1 cellular context compared by ENCODE assay signal in genomic region chr14:95515523-95516517, GRCh38.
TF ChIP-seq lines count a peak whose summit lies in the region.

No MANE protein-coding gene starts in this region.

TF ChIP-seq in GM12878, 131 proteins besides CTCF, POLR2A, EP300 and RAD21 (continued from another document):
- TF ChIP-seq ZBTB4 (CRISPR knock-in tag; IDR thresholded peaks at IDR 0.05): no peak
- TF ChIP-seq SKIL (IDR thresholded peaks at IDR 0.05; ENCODE audit: low read depth, poor library complexity, severe bottlenecking): peak; percentile 41
- peak; percentile 65 for TF ChIP-seq POLR2AphosphoS5 (IDR thresholded peaks at IDR 0.05; ENCODE audit: low read length)
- peak; percentile 79 for TF ChIP-seq EED (IDR thresholded peaks at IDR 0.05; ENCODE audit: low read depth)
- TF ChIP-seq IRF4 (IDR thresholded peaks at IDR 0.05; ENCODE audit: low read depth, low read length): peak; percentile 66
- TF ChIP-seq USF2 (IDR thresholded peaks at IDR 0.05; ENCODE audit: borderline replicate concordance, low read depth, low read length): no peak
- TF ChIP-seq ZNF592 (IDR thresholded peaks at IDR 0.05): no peak
- no peak for TF ChIP-seq CEBPB (IDR thresholded peaks at IDR 0.05; ENCODE audit: borderline replicate concordance in 1 of 2, low read depth in 2 of 2, low read length in 2 of 2)
- peak; percentile 35; the same call in 1 of the 2 replicates for TF ChIP-seq MXI1 (IDR thresholded peaks at IDR 0.05; ENCODE audit: low read depth, low read length)
- TF ChIP-seq BACH1 (IDR thresholded peaks at IDR 0.05; ENCODE audit: borderline replicate concordance): peak; percentile 26; the same call in 1 of the 2 replicates
- no peak for TF ChIP-seq DPF2 (IDR thresholded peaks at IDR 0.05)
- no peak for TF ChIP-seq E2F8 (IDR thresholded peaks at IDR 0.05; ENCODE audit: low read depth, partially characterized antibody)
- TF ChIP-seq ESRRA (IDR thresholded peaks at IDR 0.05; ENCODE audit: low read length): no peak
- TF ChIP-seq NKRF (conservative IDR thresholded peaks at IDR 0.05): peak; percentile 47; the same call in 1 of the 2 replicates
- TF ChIP-seq HCFC1 (IDR thresholded peaks at IDR 0.05; ENCODE audit: low read length): no peak
- no peak for TF ChIP-seq CBX5 (IDR thresholded peaks at IDR 0.05; ENCODE audit: low read depth)
- 0 out of 2 replicates have a peak, but pooled peaks have one; percentile 33 for TF ChIP-seq ATF7 (IDR thresholded peaks at IDR 0.05; ENCODE audit: low read depth)
- no peak for TF ChIP-seq ETV6 (conservative IDR thresholded peaks at IDR 0.05 in 1 of 2, IDR thresholded peaks at IDR 0.05 in 1 of 2; ENCODE audit: borderline replicate concordance in 1 of 2, low read depth in 1 of 2)
- 0 out of 2 replicates have a peak, but pooled peaks have one; percentile 27 for TF ChIP-seq YY1 (IDR thresholded peaks at IDR 0.05; ENCODE audit: low read depth, low read length)
- peak; percentile 78; the same call in 1 of the 2 replicates for TF ChIP-seq HDGF (IDR thresholded peaks at IDR 0.05)
- TF ChIP-seq NFIC (IDR thresholded peaks at IDR 0.05; ENCODE audit: low read depth, low read length): no peak
- no peak for TF ChIP-seq KAT2A (conservative IDR thresholded peaks at IDR 0.05; ENCODE audit: control insufficient read depth, low read depth, low read length)
- no peak for TF ChIP-seq FOXK2 (IDR thresholded peaks at IDR 0.05)
- peak; percentile 29 for TF ChIP-seq KLF5 (IDR thresholded peaks at IDR 0.05; ENCODE audit: partially characterized antibody)
- no peak for TF ChIP-seq HDAC6 (IDR thresholded peaks at IDR 0.05; ENCODE audit: unreplicated experiment)
- no peak for TF ChIP-seq CHD1 (IDR thresholded peaks at IDR 0.05; ENCODE audit: low read depth, low read length)
- TF ChIP-seq MEF2B (IDR thresholded peaks at IDR 0.05; ENCODE audit: partially characterized antibody, poor library complexity, severe bottlenecking): peak; percentile 74
- peak; percentile 35 for TF ChIP-seq SP1 (IDR thresholded peaks at IDR 0.05; ENCODE audit: low read depth, low read length)
- TF ChIP-seq MAX (IDR thresholded peaks at IDR 0.05; ENCODE audit: low read depth, low read length): no peak
- TF ChIP-seq NBN (IDR thresholded peaks at IDR 0.05): peak; percentile 83
- peak; percentile 91 for TF ChIP-seq NFXL1 (IDR thresholded peaks at IDR 0.05; ENCODE audit: borderline replicate concordance)
- peak; percentile 89 for TF ChIP-seq RELB (IDR thresholded peaks at IDR 0.05; ENCODE audit: low read depth)
- TF ChIP-seq RELA (IDR thresholded peaks at IDR 0.05; ENCODE audit: borderline replicate concordance, partially characterized antibody): peak; percentile 96
- TF ChIP-seq MYB (IDR thresholded peaks at IDR 0.05; ENCODE audit: borderline replicate concordance, low read depth, low read length): no peak
- TF ChIP-seq ZBTB33 (IDR thresholded peaks at IDR 0.05): no peak
- no peak for TF ChIP-seq USF1 (IDR thresholded peaks at IDR 0.05; ENCODE audit: borderline replicate concordance, extremely low read length, insufficient read depth, low read depth, low read length)
- TF ChIP-seq EGR1 (IDR thresholded peaks at IDR 0.05; ENCODE audit: borderline replicate concordance in 1 of 2, low read depth in 2 of 2, low read length in 2 of 2): peak in 1 of 2 experiments; percentile 84; a peak in 2 of 3 replicates
- peak; percentile 47; the same call in 1 of the 2 replicates for TF ChIP-seq TCF12 (IDR thresholded peaks at IDR 0.05; ENCODE audit: low read depth, low read length)
